ENCODE assay signal across 7 cellular contexts in the genomic region with DNA sequence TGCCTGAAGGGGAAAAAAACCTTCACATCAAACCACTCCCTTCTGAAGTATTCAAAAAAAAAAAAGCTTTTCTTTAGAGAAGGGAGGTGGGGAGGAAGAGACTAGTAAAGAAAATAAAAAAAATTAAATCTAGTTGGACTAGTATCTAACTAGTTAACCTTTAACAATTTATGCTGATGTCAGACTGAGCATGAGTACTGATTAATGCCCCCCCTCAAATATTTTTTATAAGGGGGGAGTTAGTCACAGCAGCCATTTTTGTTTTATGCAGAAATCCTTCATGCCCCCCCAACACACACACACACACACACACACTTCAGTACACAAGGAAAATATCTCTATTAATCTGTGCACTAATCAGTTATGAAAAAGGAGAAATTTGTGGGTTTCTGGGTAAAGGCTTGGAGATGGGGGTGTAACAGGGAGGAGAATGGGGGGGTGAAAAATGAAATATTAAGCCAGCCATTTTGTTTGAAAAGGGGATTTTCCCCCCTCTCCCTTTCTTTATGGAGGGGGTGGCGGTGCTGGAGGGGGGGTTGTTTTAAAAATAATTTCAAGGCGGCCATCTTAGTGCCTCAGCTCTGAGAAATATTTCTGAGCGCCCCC. TPM values are rescaled to one million over a fixed set of nuclear protein-coding genes. Genes with fewer than 3 reads are reported as not detected.
DNase-seq lines count a peak whose midpoint lies in the region; ATAC-seq and TF ChIP-seq lines count a peak whose summit lies in the region.

No MANE protein-coding gene starts in this region.

- peak overlapping the region; percentile 21 for H3K9ac ChIP-seq in NT2/D1 (ENCODE audit: insufficient read length, low read depth)

- H3K4me3 Mint-ChIP-seq in activated naive CD8-positive, alpha-beta T cell treated with anti-CD3 and anti-CD28 coated beads for 36 hours: peak overlapping the region; percentile 76

- H3K27me3 ChIP-seq in NT2/D1 (ENCODE audit: insufficient read depth, insufficient read length) (no peaks in the 10 kb centered on the region), tibial artery (peaks cover 0 to 22% of the 10 kb centered on the region in 2 donors)

- H3K4me3 ChIP-seq in NT2/D1 (ENCODE audit: insufficient read length, low read depth): no peak overlapping the region
- peak overlapping the region; percentile 62 to 66 for H3K4me3 ChIP-seq in tibial artery

- intact Hi-C loops in tibial artery (cut with DNase I; ENCODE audit: low total_unique reads) (no loop called here), posterior cingulate gyrus (cut with DNase I) (no loop called here)

- H3K4me1 ChIP-seq in NT2/D1 (ENCODE audit: insufficient read depth, insufficient read length) (peaks cover 2% of the 10 kb centered on the region), tibial artery (peaks cover 10 to 42% (median 32%) of the 10 kb centered on the region in 4 donors)

- H3K36me3 ChIP-seq in NT2/D1 (ENCODE audit: insufficient read depth, insufficient read length, low read length): peaks cover 33% of the 10 kb centered on the region
- H3K36me3 ChIP-seq in tibial artery: peaks cover 0 to 16% (median 0%) of the 10 kb centered on the region in 3 donors

- peak overlapping the region; percentile 87 for H3K27ac Mint-ChIP-seq in activated naive CD8-positive, alpha-beta T cell treated with anti-CD3 and anti-CD28 coated beads for 36 hours

- H3K9me3 ChIP-seq in NT2/D1 (ENCODE audit: insufficient read depth, low read length): no peaks in the 10 kb centered on the region
- no peaks in the 10 kb centered on the region for H3K9me3 ChIP-seq in tibial artery

- peaks cover 6% of the 10 kb centered on the region for H3K36me3 Mint-ChIP-seq in activated naive CD8-positive, alpha-beta T cell treated with anti-CD3 and anti-CD28 coated beads for 36 hours

- DNase-seq in GM13977 (ENCODE audit: low spot score): peak; percentile 73
- no peak for DNase-seq in NT2/D1 (ENCODE audit: low read depth, low spot score)
- peak; percentile 12 for DNase-seq in activated naive CD8-positive, alpha-beta T cell treated with anti-CD3 and anti-CD28 coated beads for 36 hours
- peak; percentile 72 for DNase-seq in kidney tubule cell (ENCODE audit: low spot score)
- DNase-seq in tibial artery: no peak
- DNase-seq in posterior cingulate gyrus: no peak

- TF ChIP-seq CTCF in GM13977 (IDR thresholded peaks at IDR 0.05; ENCODE audit: extremely low read depth, insufficient read depth, missing control alignments): no peak
- TF ChIP-seq CTCF in tibial artery (IDR thresholded peaks at IDR 0.05): no peak

- H3K27me3 Mint-ChIP-seq in activated naive CD8-positive, alpha-beta T cell treated with anti-CD3 and anti-CD28 coated beads for 36 hours: no peaks in the 10 kb centered on the region

- no peaks in the 10 kb centered on the region for H3K9me3 Mint-ChIP-seq in activated naive CD8-positive, alpha-beta T cell treated with anti-CD3 and anti-CD28 coated beads for 36 hours

- in situ Hi-C loops in GM13977 (cut with MboI; ENCODE audit: low pct_unique_long_range_greater_than_20kb, low sequenced_read_pairs, unreplicated experiment): no loop called here

- H3K27ac ChIP-seq in tibial artery: peak overlapping the region; percentile 58 to 80

- no peaks in the 10 kb centered on the region for H3K4me1 Mint-ChIP-seq in activated naive CD8-positive, alpha-beta T cell treated with anti-CD3 and anti-CD28 coated beads for 36 hours

- no peak for ATAC-seq in GM21528 (IDR thresholded peaks at IDR 0.05; ENCODE audit: low FRiP score, unreplicated experiment)

RNA-seq across cellular contexts. Expression of a gene that starts 4.7 kb away (rescaled TPM):
- total RNA-seq in activated naive CD8-positive, alpha-beta T cell treated with anti-CD3 and anti-CD28 coated beads for 36 hours: 100 to 1,000 TPM; 123 to 129 TPM

RNA-seq across cellular contexts. Expression of a gene that starts 26.1 kb away (rescaled TPM):
- 10 to 100 TPM; 18.6 to 20.1 TPM for total RNA-seq in activated naive CD8-positive, alpha-beta T cell treated with anti-CD3 and anti-CD28 coated beads for 36 hours

RNA-seq across cellular contexts. Expression of a gene that starts 26.5 kb away (rescaled TPM):
- 10 to 100 TPM; 65.2 to 66.6 TPM for total RNA-seq in activated naive CD8-positive, alpha-beta T cell treated with anti-CD3 and anti-CD28 coated beads for 36 hours

RNA-seq across cellular contexts. Expression of a gene that starts 29.0 kb away (rescaled TPM):
- total RNA-seq in activated naive CD8-positive, alpha-beta T cell treated with anti-CD3 and anti-CD28 coated beads for 36 hours: 1 to 10 TPM; 4.2 to 4.8 TPM

RNA-seq across cellular contexts. Expression of a gene that starts 32.2 kb away (rescaled TPM):
- total RNA-seq in activated naive CD8-positive, alpha-beta T cell treated with anti-CD3 and anti-CD28 coated beads for 36 hours: 1 to 10 TPM; 4.0 to 4.1 TPM

Comparison
In these comparisons a context has a peak if more than half of its experiments do, and no peak if none do; other contexts are left out.
1. DNase-seq: peak in GM13977 (single experiment), activated naive CD8-positive, alpha-beta T cell treated with anti-CD3 and anti-CD28 coated beads for 36 hours (single experiment) and kidney tubule cell (single experiment); none in NT2/D1 (single experiment), tibial artery (0 of 2) and posterior cingulate gyrus (0 of 10).